In genomic region chr2:237702439-237703397, GRCh38 we compare ENCODE assay signal across 8 cellular contexts.
DNase-seq lines count a peak whose midpoint lies in the region; ATAC-seq and FAIRE-seq lines count a peak whose summit lies in the region.

No MANE protein-coding gene starts in this region.

- peak overlapping the region; percentile 74 to 77 (median 74) for H3K4me3 Mint-ChIP-seq in T-cell

- DNase-seq in activated effector memory CD4-positive, alpha-beta T cell treated with anti-CD3 and anti-CD28 coated beads, Interleukin-2, amount 50 U/mL, for 16 hours: peak; percentile 77
- DNase-seq in activated effector memory CD4-positive, alpha-beta T cell treated with Interleukin-2 at 50 U/mL for 16 hours: no peak
- DNase-seq in T-cell (peak in 2 of 34 experiments; percentile 29 to 45), dermis blood vessel endothelial cell (peak; percentile 81), mesenchymal stem cell (peak; percentile 91), urothelium cell line (ENCODE audit: low spot score) (peak; percentile 56), NCI-H2196 treated with DMSO at 0.1 percent for 48 hours (lab: John Stamatoyannopoulos, UW; ENCODE audit: unreplicated experiment) (no peak)

- no peaks in the 10 kb centered on the region for H3K9me3 ChIP-seq in mesenchymal stem cell (ENCODE audit: control insufficient read depth, low read length)

- peak overlapping the region; percentile 56 to 80 for H3K4ac ChIP-seq in mesenchymal stem cell (ENCODE audit: low read depth in 1 of 2, low read length in 2 of 2)

- no peak overlapping the region for H2BK5ac ChIP-seq in mesenchymal stem cell (ENCODE audit: low read depth, low read length, poor library complexity, severe bottlenecking)

- H2BK15ac ChIP-seq in mesenchymal stem cell (ENCODE audit: low read depth, poor library complexity, severe bottlenecking): peak overlapping the region; percentile 71

- peaks cover 3% of the 10 kb centered on the region for H3K36me3 Mint-ChIP-seq in T-cell

- peak; percentile 15 to 45 (median 37) for ATAC-seq in T-cell (replicated peaks in 1 of 4)
- ATAC-seq in GM18907 (IDR thresholded peaks at IDR 0.05; ENCODE audit: unreplicated experiment): no peak

- H2BK12ac ChIP-seq in mesenchymal stem cell (ENCODE audit: low read length in 2 of 2): peak overlapping the region in 1 of 2 experiments; percentile 61

- peak overlapping the region; percentile 36 for H3K4me2 ChIP-seq in mesenchymal stem cell (ENCODE audit: low read length, poor library complexity, severe bottlenecking)

- peak overlapping the region; percentile 84 for H4K91ac ChIP-seq in mesenchymal stem cell (ENCODE audit: low read length)

- POLR2A ChIA-PET in T-cell (lab: Charles Lee): interaction anchor here (0.6 to 3.1 kb wide), 8 partner anchors 8 to 33 kb away, joined by 3 to 13 read pairs (median 4); no protein-coding TSS in a partner anchor

- peaks cover 58% of the 10 kb centered on the region for H3K4me1 ChIP-seq in mesenchymal stem cell (ENCODE audit: control insufficient read depth, insufficient read depth, low read depth, low read length)

- H3K18ac ChIP-seq in mesenchymal stem cell (ENCODE audit: low read depth in 1 of 2, low read length in 2 of 2): peak overlapping the region; percentile 69 to 78

- no peak overlapping the region for H2AFZ ChIP-seq in mesenchymal stem cell (ENCODE audit: low read depth, low read length)

- H3K4me3 ChIP-seq in mesenchymal stem cell (ENCODE audit: insufficient read depth in 1 of 2, low read depth in 1 of 2, low read length in 2 of 2): peak overlapping the region in 1 of 2 experiments; percentile 40

- peaks cover 94 to 98% (median 95%) of the 10 kb centered on the region in 3 donors for H3K4me1 Mint-ChIP-seq in T-cell

- WGBS in mesenchymal stem cell: 9% methylated on average over 13 of the region's 17 CpGs

- H3K9me3 Mint-ChIP-seq in T-cell: no peaks in the 10 kb centered on the region

- no peaks in the 10 kb centered on the region for H3K27me3 Mint-ChIP-seq in T-cell

- peak overlapping the region; percentile 55 for H2AK5ac ChIP-seq in mesenchymal stem cell (ENCODE audit: low read length, severe bottlenecking)

- H3K27me3 ChIP-seq in mesenchymal stem cell (ENCODE audit: control insufficient read depth in 1 of 2, insufficient read depth in 1 of 2, low read length in 2 of 2): no peaks in the 10 kb centered on the region

- H3K9ac ChIP-seq in mesenchymal stem cell (ENCODE audit: low read length): peak overlapping the region; percentile 55

- H3K27ac ChIP-seq in mesenchymal stem cell (ENCODE audit: low read length, poor library complexity, severe bottlenecking): peak overlapping the region; percentile 77

- H3K14ac ChIP-seq in mesenchymal stem cell (ENCODE audit: low read length in 2 of 2): no peak overlapping the region

- CTCF ChIA-PET in T-cell (lab: Charles Lee): interaction anchor here (0.6 to 1.4 kb wide), 8 partner anchors 13 to 130 kb away, joined by 3 to 6 read pairs (median 4); no protein-coding TSS in a partner anchor

- peak overlapping the region in 1 of 2 experiments; percentile 6 for H3K23ac ChIP-seq in mesenchymal stem cell (ENCODE audit: low read length in 2 of 2)

- H4K8ac ChIP-seq in mesenchymal stem cell (ENCODE audit: low read length): peak overlapping the region; percentile 76

- H2BK120ac ChIP-seq in mesenchymal stem cell (ENCODE audit: low read depth, low read length): peak overlapping the region; percentile 75

- H3K36me3 ChIP-seq in mesenchymal stem cell (ENCODE audit: control insufficient read depth in 1 of 2, insufficient read depth in 2 of 2, low read depth in 1 of 2, low read length in 2 of 2): peaks cover 0 to 1% of the 10 kb centered on the region in 2 experiments

- peak overlapping the region; percentile 89 to 96 for H3K27ac Mint-ChIP-seq in T-cell

- H3K79me1 ChIP-seq in mesenchymal stem cell (replicated peaks; ENCODE audit: low read length, poor library complexity, severe bottlenecking): peaks cover 13% of the 10 kb centered on the region

- no peak for FAIRE-seq in urothelium cell line (lab: Jason Lieb, UNC)

Comparison
In these comparisons a context has a peak if more than half of its experiments do, and no peak if none do; other contexts are left out.
1. DNase-seq: peak in activated effector memory CD4-positive, alpha-beta T cell treated with anti-CD3 and anti-CD28 coated beads, Interleukin-2, amount 50 U/mL, for 16 hours (single experiment), dermis blood vessel endothelial cell (single experiment), mesenchymal stem cell (single experiment) and urothelium cell line (single experiment); none in activated effector memory CD4-positive, alpha-beta T cell treated with Interleukin-2 at 50 U/mL for 16 hours (single experiment) and NCI-H2196 treated with DMSO at 0.1 percent for 48 hours (single experiment).